16 cellular contexts compared by ENCODE assay signal in the genomic region with DNA sequence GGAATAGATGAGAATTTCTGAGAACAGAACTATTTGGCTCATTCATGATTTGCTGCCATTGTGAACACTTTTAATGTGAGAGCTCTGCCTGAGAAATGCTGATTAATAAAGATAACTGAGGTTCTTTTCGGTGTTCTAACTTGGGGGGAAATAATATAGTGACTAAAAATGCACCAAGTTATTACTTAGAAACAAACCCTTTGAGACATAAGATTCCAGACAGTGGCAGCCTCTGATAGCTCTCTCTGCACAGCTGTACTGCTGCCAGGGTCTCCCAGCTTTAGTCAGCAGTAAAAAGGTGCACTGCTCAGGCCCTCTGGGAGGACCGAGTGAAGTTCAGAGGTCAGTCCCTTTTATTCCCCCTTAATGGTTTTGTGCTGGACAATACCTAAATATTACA. TPM values are rescaled to one million over a fixed set of nuclear protein-coding genes. Genes with fewer than 3 reads are reported as not detected.
DNase-seq lines count a peak whose midpoint lies in the region; ATAC-seq, FAIRE-seq and TF ChIP-seq lines count a peak whose summit lies in the region.
"Had no signal": no experiment of that assay in that cellular context is flagged by ENCODE, and none has a peak within 500 bp of the region (broad histone marks: within the 10 kb centered on the region; RNA-seq: fewer than 3 reads in every experiment).

No MANE protein-coding gene starts in this region.

- peak overlapping the region; percentile 66 for H2AFZ ChIP-seq in ACC112 (ENCODE audit: low read length, unreplicated experiment)

- no peaks in the 10 kb centered on the region for H3K36me3 Mint-ChIP-seq in CD4-positive, CD25-positive, alpha-beta regulatory T cell

- peak overlapping the region in 2 of 4 donors; percentile 52 to 93 for H3K4me3 Mint-ChIP-seq in CD4-positive, CD25-positive, alpha-beta regulatory T cell

- intact Hi-C loops in lower lobe of right lung (cut with DNase I), result no loop called here

- H3K27ac ChIP-seq in ACC112 (ENCODE audit: low read depth, low read length) (peak overlapping the region; percentile 46), RWPE2 (ENCODE audit: poor library complexity, severe bottlenecking) (peak overlapping the region; percentile 82), lower lobe of right lung (no peak overlapping the region)
- H3K27ac ChIP-seq in CD4-positive, CD25-positive, alpha-beta regulatory T cell (ENCODE audit: insufficient read depth, low read length, poor library complexity, severe bottlenecking), result no peak overlapping the region
- H3K27ac ChIP-seq: cardiac muscle cell, right atrium auricular region had no signal

- H3K79me2 ChIP-seq in ACC112 (ENCODE audit: control insufficient read depth, insufficient read depth, low read length, unreplicated experiment), result no peaks in the 10 kb centered on the region

- no peak for TF ChIP-seq CTCF in RWPE2 (IDR thresholded peaks at IDR 0.05; ENCODE audit: poor library complexity, severe bottlenecking)
- TF ChIP-seq CTCF in lower lobe of right lung (IDR thresholded peaks at IDR 0.05), result no peak

- H3K4me1 ChIP-seq in ACC112 (ENCODE audit: control insufficient read depth, insufficient read depth, low read length, unreplicated experiment) (peaks cover 47% of the 10 kb centered on the region), RWPE2 (ENCODE audit: insufficient read depth, poor library complexity, severe bottlenecking) (peaks cover 27% of the 10 kb centered on the region), lower lobe of right lung (peaks cover 37% of the 10 kb centered on the region)
- H3K4me1 ChIP-seq in CD4-positive, CD25-positive, alpha-beta regulatory T cell (ENCODE audit: control insufficient read depth, insufficient read depth, low read length, poor library complexity, severe bottlenecking), result peaks cover 49% of the 10 kb centered on the region

- no peaks in the 10 kb centered on the region for H3K27me3 ChIP-seq in ACC112 (ENCODE audit: insufficient read depth, low read length)
- H3K27me3 ChIP-seq in CD4-positive, CD25-positive, alpha-beta regulatory T cell (ENCODE audit: control insufficient read depth, insufficient read depth, low read length), result no peaks in the 10 kb centered on the region
- no peaks in the 10 kb centered on the region for H3K27me3 ChIP-seq in RWPE2 (ENCODE audit: insufficient read depth, poor library complexity, severe bottlenecking)
- H3K27me3 ChIP-seq in lower lobe of right lung (ENCODE audit: low read depth), result peaks cover 13% of the 10 kb centered on the region

- H3K4me1 Mint-ChIP-seq in CD4-positive, CD25-positive, alpha-beta regulatory T cell, result peaks cover 24 to 63% (median 53%) of the 10 kb centered on the region in 4 donors

- no peak for FAIRE-seq in frontal cortex (lab: Jason Lieb, UNC)
- FAIRE-seq: endometrium had no signal

- H3K9me3 Mint-ChIP-seq in CD4-positive, CD25-positive, alpha-beta regulatory T cell, result peaks cover 0 to 2% (median 0%) of the 10 kb centered on the region in 7 donors

- ATAC-seq in CD4-positive, CD25-positive, alpha-beta regulatory T cell (ENCODE audit: low read depth in 2 of 2), result no peak
- ATAC-seq in RWPE2 (ENCODE audit: low read depth), result no peak
- ATAC-seq in HG02588 (IDR thresholded peaks at IDR 0.05; ENCODE audit: unreplicated experiment), result no peak
- ATAC-seq in lower lobe of right lung, result no peak
- ATAC-seq: left colon had no signal

- DNase-seq in CD4-positive, CD25-positive, alpha-beta regulatory T cell, result no peak
- DNase-seq in RWPE2 (ENCODE audit: low spot score) (no peak), fibroblast of peridontal ligament (ENCODE audit: extremely low read depth) (peak; percentile 22), HuH-7 (ENCODE audit: low spot score) (no peak), frontal cortex (ENCODE audit: low spot score in 2 of 2) (no peak), lower lobe of right lung (no peak)
- DNase-seq: COR-L47, heart left ventricle, left colon, NCI-H526, SHP77 had no signal

- no peaks in the 10 kb centered on the region for H3K36me3 ChIP-seq in ACC112 (ENCODE audit: insufficient read depth, low read length)
- no peaks in the 10 kb centered on the region for H3K36me3 ChIP-seq in CD4-positive, CD25-positive, alpha-beta regulatory T cell (ENCODE audit: control insufficient read depth, insufficient read depth, low read length)
- peaks cover 6% of the 10 kb centered on the region for H3K36me3 ChIP-seq in RWPE2 (ENCODE audit: low read depth)
- no peaks in the 10 kb centered on the region for H3K36me3 ChIP-seq in lower lobe of right lung
- H3K36me3 ChIP-seq: cardiac muscle cell, heart left ventricle, right atrium auricular region had no signal

- H3K27ac Mint-ChIP-seq in CD4-positive, CD25-positive, alpha-beta regulatory T cell, result peak overlapping the region in 2 of 3 donors; percentile 32 to 69

- peaks cover 4% of the 10 kb centered on the region for H3K27me3 Mint-ChIP-seq in CD4-positive, CD25-positive, alpha-beta regulatory T cell

- H3K9me3 ChIP-seq in CD4-positive, CD25-positive, alpha-beta regulatory T cell (ENCODE audit: control insufficient read depth in 2 of 2, low read length in 2 of 2), result no peaks in the 10 kb centered on the region
- no peaks in the 10 kb centered on the region for H3K9me3 ChIP-seq in RWPE2 (ENCODE audit: severe bottlenecking)
- H3K9me3 ChIP-seq in lower lobe of right lung, result no peaks in the 10 kb centered on the region
- H3K9me3 ChIP-seq: heart left ventricle, right atrium auricular region had no signal

- no peak overlapping the region for H3K4me3 ChIP-seq in ACC112 (ENCODE audit: low read depth, low read length)
- peak overlapping the region; percentile 48 for H3K4me3 ChIP-seq in CD4-positive, CD25-positive, alpha-beta regulatory T cell (ENCODE audit: low read depth, low read length)
- no peak overlapping the region for H3K4me3 ChIP-seq in RWPE2 (ENCODE audit: severe bottlenecking)
- no peak overlapping the region for H3K4me3 ChIP-seq in lower lobe of right lung
- H3K4me3 ChIP-seq: cardiac muscle cell, heart left ventricle, right atrium auricular region had no signal

RNA-seq across cellular contexts. Expression of gene PRDM1, which starts 2.5 kb away (rescaled TPM):
- 327 TPM for total RNA-seq in CD4-positive, CD25-positive, alpha-beta regulatory T cell
- 10 to 100 TPM; 48.6 to 71.6 (median 64.7) TPM for polyA plus RNA-seq in CD4-positive, CD25-positive, alpha-beta regulatory T cell
- total RNA-seq in frontal cortex (1.6 TPM), lower lobe of right lung (13.9 TPM)

Comparison
In these comparisons a context has a peak if more than half of its experiments do, and no peak if none do; other contexts are left out.
1. H3K27ac ChIP-seq: peak in ACC112 (single experiment) and RWPE2 (single experiment); none in CD4-positive, CD25-positive, alpha-beta regulatory T cell (single experiment) and lower lobe of right lung (single experiment).
2. RNA of gene PRDM1, which starts 2.5 kb away (total RNA-seq): 327 TPM in CD4-positive, CD25-positive, alpha-beta regulatory T cell (single experiment); 13.9 TPM in lower lobe of right lung (single experiment) and 1.6 TPM in frontal cortex (single experiment); every median in the first group is over 10 times any median in the second.